16 cellular contexts compared by ENCODE assay signal in the genomic region with DNA sequence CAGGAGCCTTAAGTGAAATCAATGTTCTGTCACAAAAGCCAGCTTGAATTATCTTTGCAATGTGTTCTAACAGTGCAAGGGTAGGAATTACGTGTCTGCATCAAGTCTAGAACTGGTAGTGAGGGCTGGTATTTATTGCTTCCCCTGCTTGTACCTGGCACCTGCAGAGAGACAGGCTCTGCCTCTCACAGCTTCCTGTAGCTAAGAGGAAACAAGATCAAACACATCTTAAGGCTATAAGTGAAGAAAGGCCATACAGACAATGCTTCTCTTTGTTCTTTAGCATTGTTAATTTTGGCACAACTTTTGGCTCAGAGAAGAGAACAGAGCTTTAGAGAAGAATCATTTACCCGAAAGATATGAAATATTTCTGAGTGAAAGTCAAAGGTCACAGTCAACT.
DNase-seq lines count a peak whose midpoint lies in the region; ATAC-seq, FAIRE-seq and TF ChIP-seq lines count a peak whose summit lies in the region.
"Had no signal": no experiment of that assay in that cellular context is flagged by ENCODE, and none has a peak within 500 bp of the region (broad histone marks: within the 10 kb centered on the region; RNA-seq: fewer than 3 reads in every experiment).

No MANE protein-coding gene starts in this region.

- peaks cover 9% of the 10 kb centered on the region for H3K4me1 Mint-ChIP-seq in nephron

- intact Hi-C loops in HCT116 (cut with micrococcal nuclease) (no loop called here), endothelial cell of umbilical vein (cut with micrococcal nuclease) (no loop called here)

- FAIRE-seq in endothelial cell of umbilical vein (lab: Jason Lieb, UNC): peak; percentile 26
- FAIRE-seq: GM12891, H54 had no signal

- BruUV-seq in HCT116 (replicated peaks; lab: Mats Ljungman, UMichigan) (no TSS peak), endothelial cell of umbilical vein (replicated peaks; lab: Mats Ljungman, UMichigan) (no TSS peak)

- H3K79me2 ChIP-seq in HCT116 (ENCODE audit: insufficient read depth, low read length): no peaks in the 10 kb centered on the region
- H3K79me2 ChIP-seq in endothelial cell of umbilical vein (ENCODE audit: control insufficient read depth, insufficient read depth, low read length): no peaks in the 10 kb centered on the region

- H3K36me3 Mint-ChIP-seq in nephron (ENCODE audit: low read depth): no peaks in the 10 kb centered on the region

- H3K9me3 ChIP-seq in HCT116 (ENCODE audit: control insufficient read depth in 1 of 2, insufficient read depth in 1 of 2, low read depth in 1 of 2, low read length in 2 of 2): no peaks in the 10 kb centered on the region
- no peaks in the 10 kb centered on the region for H3K9me3 ChIP-seq in endothelial cell of umbilical vein (replicated peaks; ENCODE audit: control insufficient read depth, insufficient read depth, low read length)

- peak overlapping the region in 2 of 3 experiments; percentile 67 to 72 for H3K27ac Mint-ChIP-seq in nephron

- no peaks in the 10 kb centered on the region for H3K9me2 ChIP-seq in HCT116 (ENCODE audit: insufficient read depth)

- no peaks in the 10 kb centered on the region for H3K36me3 ChIP-seq in HCT116 (ENCODE audit: control insufficient read depth in 1 of 2, insufficient read depth in 2 of 2, low read length in 2 of 2)
- H3K36me3 ChIP-seq in endothelial cell of umbilical vein (ENCODE audit: control insufficient read depth in 2 of 2, extremely low read depth in 1 of 2, insufficient read depth in 2 of 2, low read length in 2 of 2): no peaks in the 10 kb centered on the region

- no peaks in the 10 kb centered on the region for H3K9me1 ChIP-seq in endothelial cell of umbilical vein (replicated peaks; ENCODE audit: control insufficient read depth, extremely low read depth, insufficient read depth, low read length)

- RAD21 ChIA-PET in HCT116 (lab: Charles Lee; ENCODE audit: low non-redundant PET in 1 of 2, low total read pairs in 2 of 2, uncharacterized antibody in 2 of 2, unreplicated experiment in 2 of 2): no interaction called here

- POLR2A ChIA-PET in HCT116 (lab: Charles Lee) (no interaction called here), endothelial cell of umbilical vein (lab: Charles Lee) (no interaction called here)

- H3K4me3 Mint-ChIP-seq in nephron: no peak overlapping the region

- H3K27me3 ChIP-seq in HCT116 (ENCODE audit: insufficient read depth, low read length) (no peaks in the 10 kb centered on the region), endothelial cell of umbilical vein (ENCODE audit: control insufficient read depth in 2 of 2, insufficient read depth in 2 of 2, low read length in 2 of 2) (no peaks in the 10 kb centered on the region)

- H2AFZ ChIP-seq in HCT116 (ENCODE audit: low read depth, low read length, poor library complexity, severe bottlenecking): no peak overlapping the region
- no peak overlapping the region for H2AFZ ChIP-seq in endothelial cell of umbilical vein (ENCODE audit: low read depth, low read length)

- no peak overlapping the region for H3K9ac ChIP-seq in HCT116 (ENCODE audit: low read length)
- H3K9ac ChIP-seq in endothelial cell of umbilical vein (replicated peaks; ENCODE audit: extremely low read depth, insufficient read depth, low read length): no peak overlapping the region

- CTCF ChIA-PET in HCT116 (lab: Charles Lee) (no interaction called here), endothelial cell of umbilical vein (lab: Charles Lee) (interaction anchor here (0.6 to 1.4 kb wide), 3 partner anchors 8 to 770 kb away, joined by 3 read pairs; no protein-coding TSS in a partner anchor)

- no peak overlapping the region for H3K4me2 ChIP-seq in HCT116 (ENCODE audit: low read length)
- no peak overlapping the region for H3K4me2 ChIP-seq in endothelial cell of umbilical vein (ENCODE audit: insufficient read depth, low read length)

- peaks cover 10% of the 10 kb centered on the region for H3K9me3 Mint-ChIP-seq in nephron

- H3K27ac ChIP-seq in HCT116 (ENCODE audit: low read depth, low read length) (no peak overlapping the region), endothelial cell of umbilical vein (ENCODE audit: insufficient read depth, low read depth, low read length) (no peak overlapping the region)

- TF ChIP-seq RAD21 in HCT116 (IDR thresholded peaks at IDR 0.05; ENCODE audit: low read depth): no peak

- no peaks in the 10 kb centered on the region for H3K27me3 Mint-ChIP-seq in nephron (ENCODE audit: low read depth)

- peak; percentile 66; the same call in 1 of the 2 replicates for ATAC-seq in HCT116
- no peak for ATAC-seq in HG02623 (IDR thresholded peaks at IDR 0.05; ENCODE audit: unreplicated experiment)

- TF ChIP-seq POLR2A in HCT116 (IDR thresholded peaks at IDR 0.05; ENCODE audit: borderline replicate concordance, extremely low read depth, insufficient read depth, insufficient read length) (no peak), endothelial cell of umbilical vein (IDR thresholded peaks at IDR 0.05; ENCODE audit: low read depth, low read length) (no peak)

- H4K20me1 ChIP-seq in HCT116 (ENCODE audit: insufficient read depth) (no peaks in the 10 kb centered on the region), endothelial cell of umbilical vein (replicated peaks; ENCODE audit: control insufficient read depth, extremely low read depth, insufficient read depth, low read length) (no peaks in the 10 kb centered on the region)

- in situ Hi-C loops in astrocyte of the cerebellum (cut with HindIII; ENCODE audit: low sequenced_read_pairs): no loop called here

- H3K4me3 ChIP-seq in HCT116 (replicated peaks in 1 of 2; ENCODE audit: low read depth in 1 of 2, low read length in 2 of 2) (no peak overlapping the region), astrocyte of the cerebellum (ENCODE audit: low read depth, low read length) (no peak overlapping the region), endothelial cell of umbilical vein (replicated peaks in 1 of 3; ENCODE audit: insufficient read depth in 1 of 3, low read depth in 1 of 3, low read length in 3 of 3) (no peak overlapping the region)

- DNase-seq in HCT116 (ENCODE audit: low read depth, low spot score): peak; percentile 1
- DNase-seq in astrocyte of the cerebellum (ENCODE audit: low read depth): peak; percentile 48
- peak; percentile 73 for DNase-seq in endothelial cell of umbilical vein (ENCODE audit: low read depth, low spot score)
- DNase-seq in SW 1271 (lab: John Stamatoyannopoulos, UW): no peak
- no peak for DNase-seq in occipital lobe (lab: John Stamatoyannopoulos, UW)
- DNase-seq in midbrain (lab: John Stamatoyannopoulos, UW): no peak
- DNase-seq: AML-193, DMS79, MM.1S, NCI-H1105, NCI-H1694 treated with DMSO at 0.1 percent for 48 hours, SHP77 treated with DMSO at 0.1 percent for 48 hours had no signal

- TF ChIP-seq CTCF in HCT116 (IDR thresholded peaks at IDR 0.05 in 2 of 3, conservative IDR thresholded peaks at IDR 0.05 in 1 of 3; ENCODE audit: borderline replicate concordance in 1 of 3, insufficient read depth in 1 of 3, low read depth in 2 of 3, low read length in 2 of 3) (no peak), astrocyte of the cerebellum (IDR thresholded peaks at IDR 0.05; ENCODE audit: low read depth, low read length, missing control alignments) (no peak), endothelial cell of umbilical vein (IDR thresholded peaks at IDR 0.05; ENCODE audit: extremely low read depth in 1 of 2, insufficient read depth in 1 of 2, low read depth in 1 of 2, low read length in 2 of 2) (no peak), nephron (IDR thresholded peaks at IDR 0.05; ENCODE audit: unreplicated experiment in 3 of 3) (no peak)

- H3K4me1 ChIP-seq in HCT116 (ENCODE audit: control insufficient read depth in 1 of 2, insufficient read depth in 2 of 2, low read length in 2 of 2) (peaks cover 0 to 5% of the 10 kb centered on the region in 2 experiments; a peak in 2 of 4 replicates), endothelial cell of umbilical vein (ENCODE audit: control insufficient read depth, extremely low read depth, insufficient read depth, low read length) (peaks cover 4% of the 10 kb centered on the region)

- dilution Hi-C loops in endothelial cell of umbilical vein (cut with MboI; ENCODE audit: extremely low pct_ligation_motif_present, low sequenced_read_pairs): no loop called here

TF ChIP-seq in HCT116, 20 proteins besides CTCF, POLR2A, EP300 and RAD21:
- TF ChIP-seq ZFX (IDR thresholded peaks at IDR 0.05) (no peak), TCF7L2 (IDR thresholded peaks at IDR 0.05; ENCODE audit: borderline replicate concordance, extremely low read depth, insufficient read depth, insufficient read length) (peak; percentile 72)

TF ChIP-seq in endothelial cell of umbilical vein, 7 proteins besides CTCF, POLR2A, EP300 and RAD21:
- TF ChIP-seq MYC (IDR thresholded peaks at IDR 0.05; ENCODE audit: low read depth, low read length): no peak
- no peak for TF ChIP-seq JUN (IDR thresholded peaks at IDR 0.05; ENCODE audit: borderline replicate concordance, insufficient read depth, insufficient read length, low read depth)
- no peak for TF ChIP-seq POLR2AphosphoS5 (IDR thresholded peaks at IDR 0.05; ENCODE audit: insufficient read depth, low read depth, low read length)
- TF ChIP-seq, protein P1, sequence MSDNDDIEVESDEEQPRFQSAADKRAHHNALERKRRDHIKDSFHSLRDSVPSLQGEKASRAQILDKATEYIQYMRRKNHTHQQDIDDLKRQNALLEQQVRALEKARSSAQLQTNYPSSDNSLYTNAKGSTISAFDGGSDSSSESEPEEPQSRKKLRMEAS (IDR thresholded peaks at IDR 0.05; ENCODE audit: insufficient read depth, insufficient read length): no peak
- no peak for TF ChIP-seq FOS (IDR thresholded peaks at IDR 0.05; ENCODE audit: borderline replicate concordance, insufficient read depth, low read length)
- TF ChIP-seq GATA2 (IDR thresholded peaks at IDR 0.05; ENCODE audit: insufficient read depth, insufficient read length, low read depth, low read length): no peak
- TF ChIP-seq EZH2 (IDR thresholded peaks at IDR 0.05; ENCODE audit: borderline replicate concordance, low read depth, low read length, severe bottlenecking): no peak

Comparison
In these comparisons a context has a peak if more than half of its experiments do, and no peak if none do; other contexts are left out.
1. DNase-seq: peak in HCT116 (single experiment), astrocyte of the cerebellum (single experiment) and endothelial cell of umbilical vein (single experiment); none in SW 1271 (0 of 2), occipital lobe (single experiment) and midbrain (single experiment).